8 cellular contexts compared by ENCODE assay signal in genomic region chr3:4986611-4987373, GRCh38. TPM values are rescaled to one million over a fixed set of nuclear protein-coding genes. Genes with fewer than 3 reads are reported as not detected.
DNase-seq lines count a peak whose midpoint lies in the region; ATAC-seq and TF ChIP-seq lines count a peak whose summit lies in the region.

No MANE protein-coding gene starts in this region.

- DNase-seq in GM13976 (ENCODE audit: low spot score) (peak; percentile 84), NCI-H1092 (lab: John Stamatoyannopoulos, UW) (peak; percentile 70), astrocyte of the hippocampus (ENCODE audit: low read depth, low spot score) (peak; percentile 99), hepatocyte (ENCODE audit: low spot score) (peak; percentile 98), renal cortical epithelial cell (ENCODE audit: low read depth) (peak; percentile 95), NAMALWA (ENCODE audit: low spot score) (no peak)
- peak; percentile 83 for DNase-seq in T-helper 2 cell treated with Interferon-gamma antibody and Interleukin-4, amounts not matched to agents 5 μg/mL and 100 μg/mL, for 36 hours (ENCODE audit: low spot score)

- WGBS in hepatocyte (ENCODE audit: low lambda C conversion rate, missing lambda C conversion rate), result 3% methylated on average over 47 of the region's 50 CpGs

- no peaks in the 10 kb centered on the region for H3K9me3 Mint-ChIP-seq in T-helper 2 cell treated with Interferon-gamma antibody and Interleukin-4, amounts not matched to agents 5 μg/mL and 100 μg/mL, for 36 hours

- peaks cover 18% of the 10 kb centered on the region for H3K79me2 ChIP-seq in hepatocyte

- peaks cover 6% of the 10 kb centered on the region for H4K20me1 ChIP-seq in hepatocyte (ENCODE audit: insufficient read depth, poor library complexity, severe bottlenecking)

- no peaks in the 10 kb centered on the region for H3K36me3 ChIP-seq in hepatocyte (replicated peaks; ENCODE audit: insufficient read depth, low read depth)

- no peaks in the 10 kb centered on the region for H3K9me2 ChIP-seq in hepatocyte (replicated peaks; ENCODE audit: insufficient read depth)

- in situ Hi-C loops in GM13976 (cut with MboI; ENCODE audit: low sequenced_read_pairs, unreplicated experiment), result no loop called here

- H3K4me2 ChIP-seq in hepatocyte, result peak overlapping the region; percentile 76

- H3K4me1 ChIP-seq in hepatocyte (ENCODE audit: insufficient read depth), result peaks cover 19% of the 10 kb centered on the region

- TF ChIP-seq CTCF in GM13976 (IDR thresholded peaks at IDR 0.05; ENCODE audit: borderline replicate concordance, control extremely low read depth, extremely low read depth, insufficient read depth, missing control alignments), result no peak
- TF ChIP-seq CTCF in hepatocyte (IDR thresholded peaks at IDR 0.05; ENCODE audit: poor library complexity), result peak; percentile 18

- H3K4me1 Mint-ChIP-seq in T-helper 2 cell treated with Interferon-gamma antibody and Interleukin-4, amounts not matched to agents 5 μg/mL and 100 μg/mL, for 36 hours (ENCODE audit: low read depth), result peaks cover 58% of the 10 kb centered on the region

- peak overlapping the region; percentile 88 for H3K4me3 Mint-ChIP-seq in T-helper 2 cell treated with Interferon-gamma antibody and Interleukin-4, amounts not matched to agents 5 μg/mL and 100 μg/mL, for 36 hours

- H3K27ac ChIP-seq in hepatocyte, result peak overlapping the region; percentile 88

- peak; percentile 62 for ATAC-seq in HG02588 (IDR thresholded peaks at IDR 0.05; ENCODE audit: unreplicated experiment)

- no peaks in the 10 kb centered on the region for H3K9me3 ChIP-seq in hepatocyte (ENCODE audit: low read depth)

- peak overlapping the region; percentile 15 for H3K4me3 ChIP-seq in hepatocyte

- no peaks in the 10 kb centered on the region for H3K27me3 ChIP-seq in hepatocyte

- peaks cover 45% of the 10 kb centered on the region for H3K36me3 Mint-ChIP-seq in T-helper 2 cell treated with Interferon-gamma antibody and Interleukin-4, amounts not matched to agents 5 μg/mL and 100 μg/mL, for 36 hours (ENCODE audit: low read depth)

- H3K27ac Mint-ChIP-seq in T-helper 2 cell treated with Interferon-gamma antibody and Interleukin-4, amounts not matched to agents 5 μg/mL and 100 μg/mL, for 36 hours, result peak overlapping the region; percentile 91

- H3K27me3 Mint-ChIP-seq in T-helper 2 cell treated with Interferon-gamma antibody and Interleukin-4, amounts not matched to agents 5 μg/mL and 100 μg/mL, for 36 hours (ENCODE audit: low read depth), result no peaks in the 10 kb centered on the region

- no peak overlapping the region for H2AFZ ChIP-seq in hepatocyte

RNA-seq across cellular contexts. Expression of gene BHLHE40, which starts 7.6 kb away (rescaled TPM):
- total RNA-seq in hepatocyte (67.1 and 71.6 TPM in 2 replicates), renal cortical epithelial cell (35.9 and 75.4 TPM in 2 replicates)
- 116 and 140 TPM in 2 replicates for polyA plus RNA-seq in hepatocyte
